In the genomic region with DNA sequence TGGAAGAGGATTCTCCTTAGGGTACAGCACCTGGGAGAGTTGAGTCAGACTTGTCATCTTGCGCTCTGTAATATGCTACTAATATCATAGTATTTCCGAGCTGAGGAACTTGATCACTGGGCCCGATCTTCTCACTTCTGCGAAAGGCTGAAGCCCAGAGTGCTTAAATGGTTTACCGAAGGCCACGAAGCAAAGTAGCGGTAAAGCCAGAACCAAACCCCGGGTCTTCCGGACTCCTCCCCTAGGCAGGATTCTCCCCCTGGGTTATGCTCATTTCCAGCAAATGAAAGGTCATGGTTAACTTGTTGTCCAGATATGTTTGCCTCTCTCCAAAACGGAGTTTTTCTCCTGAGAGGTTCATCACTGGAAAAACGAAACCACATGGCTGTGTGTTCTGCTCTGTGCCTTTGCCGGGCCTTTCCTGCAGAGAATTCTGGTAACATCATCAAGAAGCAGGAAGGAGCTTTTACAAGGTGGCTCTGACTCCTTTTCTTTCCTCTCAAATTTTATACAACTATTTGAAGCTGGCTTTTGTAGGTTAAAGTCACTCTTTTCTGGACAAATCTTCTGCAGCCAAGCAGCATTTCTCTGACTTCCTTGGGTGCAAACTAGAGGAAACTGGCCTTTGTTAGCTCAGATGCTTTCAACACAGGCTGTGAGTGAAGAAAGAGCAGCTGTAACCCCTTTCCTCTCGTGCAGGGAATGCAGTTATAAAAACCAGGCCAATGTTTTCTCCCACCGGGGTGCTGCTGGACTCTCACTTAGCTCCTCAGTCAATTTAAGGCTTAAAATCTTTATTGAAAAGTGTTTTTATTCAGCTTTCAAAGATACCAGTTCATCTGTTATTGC, we compare ENCODE assay signal across 8 cellular contexts. TPM values are rescaled to one million over a fixed set of nuclear protein-coding genes. Genes with fewer than 3 reads are reported as not detected.
A peak's percentile ranks its signal among the peaks of the same experiment; 100 is the strongest.
DNase-seq lines count a peak whose midpoint lies in the region; TF ChIP-seq lines count a peak whose summit lies in the region.

No MANE protein-coding gene starts in this region.

- peak overlapping the region; percentile 64 for H3K4me3 Mint-ChIP-seq in activated CD4-positive, alpha-beta T cell treated with anti-CD3 and anti-CD28 coated beads, Interleukin-2, amount 10 ng/mL, durations not matched to agents 24 days and 14 days

- TF ChIP-seq CTCF in astrocyte of the spinal cord (IDR thresholded peaks at IDR 0.05; ENCODE audit: low read depth, low read length) (no peak), transverse colon (IDR thresholded peaks at IDR 0.05) (no peak)

- TF ChIP-seq POLR2A in transverse colon (IDR thresholded peaks at IDR 0.05) = no peak

- no peaks in the 10 kb centered on the region for H3K9me3 Mint-ChIP-seq in activated CD4-positive, alpha-beta T cell treated with anti-CD3 and anti-CD28 coated beads, Interleukin-2, amount 10 ng/mL, durations not matched to agents 24 days and 14 days

- H3K36me3 Mint-ChIP-seq in activated CD4-positive, alpha-beta T cell treated with anti-CD3 and anti-CD28 coated beads, Interleukin-2, amount 10 ng/mL, durations not matched to agents 24 days and 14 days (ENCODE audit: low read depth) = peaks cover 8% of the 10 kb centered on the region

- H3K27ac Mint-ChIP-seq in activated CD4-positive, alpha-beta T cell treated with anti-CD3 and anti-CD28 coated beads, Interleukin-2, amount 10 ng/mL, durations not matched to agents 24 days and 14 days = peak overlapping the region; percentile 67

- intact Hi-C loops in activated CD4-positive, alpha-beta T cell treated with anti-CD3 and anti-CD28 coated beads, Interleukin-2, amount 10 ng/mL, durations not matched to agents 24 days and 14 days (cut with micrococcal nuclease) = no loop called here
- intact Hi-C loops in transverse colon (cut with DNase I; ENCODE audit: low total_unique reads) = no loop called here

- peak overlapping the region; percentile 42 to 69 (median 60) for H3K27ac ChIP-seq in transverse colon

- peaks cover 5 to 21% (median 8%) of the 10 kb centered on the region in 4 donors for H3K4me1 ChIP-seq in transverse colon

- no peaks in the 10 kb centered on the region for H3K27me3 ChIP-seq in transverse colon

- H3K4me1 Mint-ChIP-seq in activated CD4-positive, alpha-beta T cell treated with anti-CD3 and anti-CD28 coated beads, Interleukin-2, amount 10 ng/mL, durations not matched to agents 24 days and 14 days = peaks cover 47% of the 10 kb centered on the region

- TF ChIP-seq EP300 in transverse colon (IDR thresholded peaks at IDR 0.05; ENCODE audit: low read depth) = no peak

- in situ Hi-C loops in astrocyte of the spinal cord (cut with HindIII; ENCODE audit: low sequenced_read_pairs) = no loop called here
- in situ Hi-C loops in transverse colon (cut with MboI; ENCODE audit: low pct_ligation_motif_present in 1 of 4, low pct_unique_long_range_greater_than_20kb in 1 of 4, low sequenced_read_pairs in 3 of 4) = no loop called here

- H3K36me3 ChIP-seq in transverse colon = no peaks in the 10 kb centered on the region

- H3K27me3 Mint-ChIP-seq in activated CD4-positive, alpha-beta T cell treated with anti-CD3 and anti-CD28 coated beads, Interleukin-2, amount 10 ng/mL, durations not matched to agents 24 days and 14 days = no peaks in the 10 kb centered on the region

- H3K9me3 ChIP-seq in transverse colon = no peaks in the 10 kb centered on the region

- DNase-seq in activated CD4-positive, alpha-beta T cell treated with anti-CD3 and anti-CD28 coated beads, Interleukin-2, amount 10 ng/mL, durations not matched to agents 24 days and 14 days = peak; percentile 66
- no peak for DNase-seq in activated CD4-positive, alpha-beta T cell treated with anti-CD3 and anti-CD28 coated beads, Interleukin-2, amount 50 U/mL, for 4 hours
- DNase-seq in astrocyte of the spinal cord (ENCODE audit: low read depth, low spot score) (peak; percentile 68), medulla oblongata (ENCODE audit: extremely low spot score) (peak; percentile 37), transverse colon (no peak), COLO829 (ENCODE audit: low spot score) (no peak), NCI-H82 (lab: John Stamatoyannopoulos, UW) (no peak), NCI-H1930 (lab: John Stamatoyannopoulos, UW) (no peak)

- H3K4me3 ChIP-seq in astrocyte of the spinal cord (ENCODE audit: low read depth, low read length) = no peak overlapping the region
- H3K4me3 ChIP-seq in transverse colon = peak overlapping the region in 1 of 4 donors; percentile 28

- WGBS in transverse colon (ENCODE audit: low coverage in 1 of 2), 2 donors = 34 to 73% methylated on average over 5 to 14 of the region's 14 CpGs

RNA-seq across cellular contexts. Expression of gene UBASH3B, which starts 35.5 kb away (rescaled TPM):
- 10.9 and 14.8 TPM in 2 replicates for total RNA-seq in activated CD4-positive, alpha-beta T cell treated with anti-CD3 and anti-CD28 coated beads, Interleukin-2, amount 10 ng/mL, durations not matched to agents 24 days and 14 days
- 100 to 1,000 TPM in 1 of 4 donors, 10 to 100 TPM in 1, 1 to 10 TPM in 2; 2.0 to 101 (median 17.0) TPM for total RNA-seq in transverse colon

Comparison
In these comparisons a context has a peak if more than half of its experiments do, and no peak if none do; other contexts are left out.
1. DNase-seq: peak in activated CD4-positive, alpha-beta T cell treated with anti-CD3 and anti-CD28 coated beads, Interleukin-2, amount 10 ng/mL, durations not matched to agents 24 days and 14 days (single experiment), astrocyte of the spinal cord (single experiment) and medulla oblongata (single experiment); none in activated CD4-positive, alpha-beta T cell treated with anti-CD3 and anti-CD28 coated beads, Interleukin-2, amount 50 U/mL, for 4 hours (0 of 2), transverse colon (single experiment), COLO829 (single experiment), NCI-H82 (single experiment) and NCI-H1930 (0 of 2).